Comparison of ENCODE assay signal across 1 cellular context in the genomic region with DNA sequence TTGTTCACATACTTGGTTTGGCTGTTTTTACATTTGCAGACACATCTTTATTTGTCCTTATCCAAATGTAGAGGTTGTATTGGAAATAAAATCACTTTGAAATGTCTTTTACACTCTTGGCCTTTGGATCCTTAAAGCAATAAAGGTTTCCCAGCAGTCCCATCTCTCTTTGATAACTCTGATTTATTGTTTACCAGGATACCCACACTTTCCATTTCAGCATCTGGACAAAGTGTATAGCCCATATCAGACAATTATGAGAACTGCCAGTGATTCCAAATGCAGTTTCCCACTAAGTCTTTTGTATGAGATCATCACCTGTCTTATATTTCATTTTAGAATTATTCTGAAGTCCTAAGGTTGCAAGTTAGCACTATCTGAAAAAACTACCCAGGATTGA.
TF ChIP-seq lines count a peak whose summit lies in the region.

No MANE protein-coding gene starts in this region.

TF ChIP-seq in IMR-90, 13 proteins besides CTCF, POLR2A, EP300 and RAD21 (continued from another document):
- TF ChIP-seq, protein P1, sequence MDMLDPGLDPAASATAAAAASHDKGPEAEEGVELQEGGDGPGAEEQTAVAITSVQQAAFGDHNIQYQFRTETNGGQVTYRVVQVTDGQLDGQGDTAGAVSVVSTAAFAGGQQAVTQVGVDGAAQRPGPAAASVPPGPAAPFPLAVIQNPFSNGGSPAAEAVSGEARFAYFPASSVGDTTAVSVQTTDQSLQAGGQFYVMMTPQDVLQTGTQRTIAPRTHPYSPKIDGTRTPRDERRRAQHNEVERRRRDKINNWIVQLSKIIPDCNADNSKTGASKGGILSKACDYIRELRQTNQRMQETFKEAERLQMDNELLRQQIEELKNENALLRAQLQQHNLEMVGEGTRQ (IDR thresholded peaks at IDR 0.05; ENCODE audit: low read depth, low read length): no peak
- TF ChIP-seq FOS (IDR thresholded peaks at IDR 0.05; ENCODE audit: low read depth, low read length) (no peak), RCOR1 (IDR thresholded peaks at IDR 0.05; ENCODE audit: insufficient replicate concordance, low read length) (no peak), BHLHE40 (IDR thresholded peaks at IDR 0.05; ENCODE audit: low read depth, low read length) (no peak)
